ENCODE assay signal across 1 cellular context in the genomic region with DNA sequence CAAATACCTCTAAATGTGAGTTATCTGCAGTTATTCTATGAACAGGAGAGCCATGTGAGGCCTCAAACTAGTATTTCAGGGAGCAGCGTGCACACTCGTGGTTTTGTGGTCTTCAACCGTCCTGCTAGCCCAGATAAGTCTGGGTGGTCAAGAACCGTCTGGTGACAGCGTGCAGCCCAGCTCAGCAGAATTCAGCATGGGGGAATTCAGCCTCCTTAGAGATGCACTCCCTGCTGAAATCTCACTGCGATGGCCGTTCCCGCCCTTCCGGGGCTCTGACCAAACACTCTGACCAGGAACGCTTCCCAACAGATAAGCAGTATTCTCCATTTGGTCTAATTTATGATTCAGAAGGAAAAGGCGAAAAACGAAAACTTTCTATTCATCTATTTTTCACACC.
A peak's percentile ranks its signal among the peaks of the same experiment; 100 is the strongest.
TF ChIP-seq lines count a peak whose summit lies in the region.

No MANE protein-coding gene starts in this region.

TF ChIP-seq in K562, 482 proteins besides CTCF, POLR2A, EP300 and RAD21 (continued from another document and continues in another):
- TF ChIP-seq, protein P1, sequence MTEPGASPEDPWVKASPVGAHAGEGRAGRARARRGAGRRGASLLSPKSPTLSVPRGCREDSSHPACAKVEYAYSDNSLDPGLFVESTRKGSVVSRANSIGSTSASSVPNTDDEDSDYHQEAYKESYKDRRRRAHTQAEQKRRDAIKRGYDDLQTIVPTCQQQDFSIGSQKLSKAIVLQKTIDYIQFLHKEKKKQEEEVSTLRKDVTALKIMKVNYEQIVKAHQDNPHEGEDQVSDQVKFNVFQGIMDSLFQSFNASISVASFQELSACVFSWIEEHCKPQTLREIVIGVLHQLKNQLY (CRISPR knock-in tag; conservative IDR thresholded peaks at IDR 0.05) = no peak
- peak; percentile 71 for TF ChIP-seq ETV5 (CRISPR knock-in tag; IDR thresholded peaks at IDR 0.05; ENCODE audit: low read depth)
- no peak for TF ChIP-seq SAP30 (IDR thresholded peaks at IDR 0.05; ENCODE audit: borderline replicate concordance, insufficient read depth, low read depth, low read length, poor library complexity, severe bottlenecking)
- no peak for TF ChIP-seq ZNF445 (CRISPR knock-in tag; IDR thresholded peaks at IDR 0.05; ENCODE audit: low read depth)
- TF ChIP-seq ZBED1 (IDR thresholded peaks at IDR 0.05) = no peak
- TF ChIP-seq, protein P2, sequence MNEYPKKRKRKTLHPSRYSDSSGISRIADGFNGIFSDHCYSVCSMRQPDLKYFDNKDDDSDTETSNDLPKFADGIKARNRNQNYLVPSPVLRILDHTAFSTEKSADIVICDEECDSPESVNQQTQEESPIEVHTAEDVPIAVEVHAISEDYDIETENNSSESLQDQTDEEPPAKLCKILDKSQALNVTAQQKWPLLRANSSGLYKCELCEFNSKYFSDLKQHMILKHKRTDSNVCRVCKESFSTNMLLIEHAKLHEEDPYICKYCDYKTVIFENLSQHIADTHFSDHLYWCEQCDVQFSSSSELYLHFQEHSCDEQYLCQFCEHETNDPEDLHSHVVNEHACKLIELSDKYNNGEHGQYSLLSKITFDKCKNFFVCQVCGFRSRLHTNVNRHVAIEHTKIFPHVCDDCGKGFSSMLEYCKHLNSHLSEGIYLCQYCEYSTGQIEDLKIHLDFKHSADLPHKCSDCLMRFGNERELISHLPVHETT (CRISPR knock-in tag; conservative IDR thresholded peaks at IDR 0.05 in 1 of 2, IDR thresholded peaks at IDR 0.05 in 1 of 2) = peak in 1 of 2 experiments; percentile 56; a peak in 1 of 4 replicates
- TF ChIP-seq, protein P3, sequence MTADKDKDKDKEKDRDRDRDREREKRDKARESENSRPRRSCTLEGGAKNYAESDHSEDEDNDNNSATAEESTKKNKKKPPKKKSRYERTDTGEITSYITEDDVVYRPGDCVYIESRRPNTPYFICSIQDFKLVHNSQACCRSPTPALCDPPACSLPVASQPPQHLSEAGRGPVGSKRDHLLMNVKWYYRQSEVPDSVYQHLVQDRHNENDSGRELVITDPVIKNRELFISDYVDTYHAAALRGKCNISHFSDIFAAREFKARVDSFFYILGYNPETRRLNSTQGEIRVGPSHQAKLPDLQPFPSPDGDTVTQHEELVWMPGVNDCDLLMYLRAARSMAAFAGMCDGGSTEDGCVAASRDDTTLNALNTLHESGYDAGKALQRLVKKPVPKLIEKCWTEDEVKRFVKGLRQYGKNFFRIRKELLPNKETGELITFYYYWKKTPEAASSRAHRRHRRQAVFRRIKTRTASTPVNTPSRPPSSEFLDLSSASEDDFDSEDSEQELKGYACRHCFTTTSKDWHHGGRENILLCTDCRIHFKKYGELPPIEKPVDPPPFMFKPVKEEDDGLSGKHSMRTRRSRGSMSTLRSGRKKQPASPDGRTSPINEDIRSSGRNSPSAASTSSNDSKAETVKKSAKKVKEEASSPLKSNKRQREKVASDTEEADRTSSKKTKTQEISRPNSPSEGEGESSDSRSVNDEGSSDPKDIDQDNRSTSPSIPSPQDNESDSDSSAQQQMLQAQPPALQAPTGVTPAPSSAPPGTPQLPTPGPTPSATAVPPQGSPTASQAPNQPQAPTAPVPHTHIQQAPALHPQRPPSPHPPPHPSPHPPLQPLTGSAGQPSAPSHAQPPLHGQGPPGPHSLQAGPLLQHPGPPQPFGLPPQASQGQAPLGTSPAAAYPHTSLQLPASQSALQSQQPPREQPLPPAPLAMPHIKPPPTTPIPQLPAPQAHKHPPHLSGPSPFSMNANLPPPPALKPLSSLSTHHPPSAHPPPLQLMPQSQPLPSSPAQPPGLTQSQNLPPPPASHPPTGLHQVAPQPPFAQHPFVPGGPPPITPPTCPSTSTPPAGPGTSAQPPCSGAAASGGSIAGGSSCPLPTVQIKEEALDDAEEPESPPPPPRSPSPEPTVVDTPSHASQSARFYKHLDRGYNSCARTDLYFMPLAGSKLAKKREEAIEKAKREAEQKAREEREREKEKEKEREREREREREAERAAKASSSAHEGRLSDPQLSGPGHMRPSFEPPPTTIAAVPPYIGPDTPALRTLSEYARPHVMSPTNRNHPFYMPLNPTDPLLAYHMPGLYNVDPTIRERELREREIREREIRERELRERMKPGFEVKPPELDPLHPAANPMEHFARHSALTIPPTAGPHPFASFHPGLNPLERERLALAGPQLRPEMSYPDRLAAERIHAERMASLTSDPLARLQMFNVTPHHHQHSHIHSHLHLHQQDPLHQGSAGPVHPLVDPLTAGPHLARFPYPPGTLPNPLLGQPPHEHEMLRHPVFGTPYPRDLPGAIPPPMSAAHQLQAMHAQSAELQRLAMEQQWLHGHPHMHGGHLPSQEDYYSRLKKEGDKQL (CRISPR knock-in tag; IDR thresholded peaks at IDR 0.05; ENCODE audit: borderline replicate concordance) = no peak
- TF ChIP-seq PML (IDR thresholded peaks at IDR 0.05; ENCODE audit: low read length) = peak; percentile 51
- TF ChIP-seq ZNF124 (CRISPR knock-in tag; IDR thresholded peaks at IDR 0.05) = no peak
- TF ChIP-seq PHB (CRISPR knock-in tag; IDR thresholded peaks at IDR 0.05) = no peak
- TF ChIP-seq, protein P4, sequence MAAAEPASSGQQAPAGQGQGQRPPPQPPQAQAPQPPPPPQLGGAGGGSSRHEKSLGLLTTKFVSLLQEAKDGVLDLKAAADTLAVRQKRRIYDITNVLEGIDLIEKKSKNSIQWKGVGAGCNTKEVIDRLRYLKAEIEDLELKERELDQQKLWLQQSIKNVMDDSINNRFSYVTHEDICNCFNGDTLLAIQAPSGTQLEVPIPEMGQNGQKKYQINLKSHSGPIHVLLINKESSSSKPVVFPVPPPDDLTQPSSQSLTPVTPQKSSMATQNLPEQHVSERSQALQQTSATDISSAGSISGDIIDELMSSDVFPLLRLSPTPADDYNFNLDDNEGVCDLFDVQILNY (CRISPR knock-in tag; IDR thresholded peaks at IDR 0.05) = no peak
- TF ChIP-seq, protein P5, sequence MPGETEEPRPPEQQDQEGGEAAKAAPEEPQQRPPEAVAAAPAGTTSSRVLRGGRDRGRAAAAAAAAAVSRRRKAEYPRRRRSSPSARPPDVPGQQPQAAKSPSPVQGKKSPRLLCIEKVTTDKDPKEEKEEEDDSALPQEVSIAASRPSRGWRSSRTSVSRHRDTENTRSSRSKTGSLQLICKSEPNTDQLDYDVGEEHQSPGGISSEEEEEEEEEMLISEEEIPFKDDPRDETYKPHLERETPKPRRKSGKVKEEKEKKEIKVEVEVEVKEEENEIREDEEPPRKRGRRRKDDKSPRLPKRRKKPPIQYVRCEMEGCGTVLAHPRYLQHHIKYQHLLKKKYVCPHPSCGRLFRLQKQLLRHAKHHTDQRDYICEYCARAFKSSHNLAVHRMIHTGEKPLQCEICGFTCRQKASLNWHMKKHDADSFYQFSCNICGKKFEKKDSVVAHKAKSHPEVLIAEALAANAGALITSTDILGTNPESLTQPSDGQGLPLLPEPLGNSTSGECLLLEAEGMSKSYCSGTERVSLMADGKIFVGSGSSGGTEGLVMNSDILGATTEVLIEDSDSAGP (CRISPR knock-in tag; IDR thresholded peaks at IDR 0.05) = no peak
- TF ChIP-seq, protein P6, sequence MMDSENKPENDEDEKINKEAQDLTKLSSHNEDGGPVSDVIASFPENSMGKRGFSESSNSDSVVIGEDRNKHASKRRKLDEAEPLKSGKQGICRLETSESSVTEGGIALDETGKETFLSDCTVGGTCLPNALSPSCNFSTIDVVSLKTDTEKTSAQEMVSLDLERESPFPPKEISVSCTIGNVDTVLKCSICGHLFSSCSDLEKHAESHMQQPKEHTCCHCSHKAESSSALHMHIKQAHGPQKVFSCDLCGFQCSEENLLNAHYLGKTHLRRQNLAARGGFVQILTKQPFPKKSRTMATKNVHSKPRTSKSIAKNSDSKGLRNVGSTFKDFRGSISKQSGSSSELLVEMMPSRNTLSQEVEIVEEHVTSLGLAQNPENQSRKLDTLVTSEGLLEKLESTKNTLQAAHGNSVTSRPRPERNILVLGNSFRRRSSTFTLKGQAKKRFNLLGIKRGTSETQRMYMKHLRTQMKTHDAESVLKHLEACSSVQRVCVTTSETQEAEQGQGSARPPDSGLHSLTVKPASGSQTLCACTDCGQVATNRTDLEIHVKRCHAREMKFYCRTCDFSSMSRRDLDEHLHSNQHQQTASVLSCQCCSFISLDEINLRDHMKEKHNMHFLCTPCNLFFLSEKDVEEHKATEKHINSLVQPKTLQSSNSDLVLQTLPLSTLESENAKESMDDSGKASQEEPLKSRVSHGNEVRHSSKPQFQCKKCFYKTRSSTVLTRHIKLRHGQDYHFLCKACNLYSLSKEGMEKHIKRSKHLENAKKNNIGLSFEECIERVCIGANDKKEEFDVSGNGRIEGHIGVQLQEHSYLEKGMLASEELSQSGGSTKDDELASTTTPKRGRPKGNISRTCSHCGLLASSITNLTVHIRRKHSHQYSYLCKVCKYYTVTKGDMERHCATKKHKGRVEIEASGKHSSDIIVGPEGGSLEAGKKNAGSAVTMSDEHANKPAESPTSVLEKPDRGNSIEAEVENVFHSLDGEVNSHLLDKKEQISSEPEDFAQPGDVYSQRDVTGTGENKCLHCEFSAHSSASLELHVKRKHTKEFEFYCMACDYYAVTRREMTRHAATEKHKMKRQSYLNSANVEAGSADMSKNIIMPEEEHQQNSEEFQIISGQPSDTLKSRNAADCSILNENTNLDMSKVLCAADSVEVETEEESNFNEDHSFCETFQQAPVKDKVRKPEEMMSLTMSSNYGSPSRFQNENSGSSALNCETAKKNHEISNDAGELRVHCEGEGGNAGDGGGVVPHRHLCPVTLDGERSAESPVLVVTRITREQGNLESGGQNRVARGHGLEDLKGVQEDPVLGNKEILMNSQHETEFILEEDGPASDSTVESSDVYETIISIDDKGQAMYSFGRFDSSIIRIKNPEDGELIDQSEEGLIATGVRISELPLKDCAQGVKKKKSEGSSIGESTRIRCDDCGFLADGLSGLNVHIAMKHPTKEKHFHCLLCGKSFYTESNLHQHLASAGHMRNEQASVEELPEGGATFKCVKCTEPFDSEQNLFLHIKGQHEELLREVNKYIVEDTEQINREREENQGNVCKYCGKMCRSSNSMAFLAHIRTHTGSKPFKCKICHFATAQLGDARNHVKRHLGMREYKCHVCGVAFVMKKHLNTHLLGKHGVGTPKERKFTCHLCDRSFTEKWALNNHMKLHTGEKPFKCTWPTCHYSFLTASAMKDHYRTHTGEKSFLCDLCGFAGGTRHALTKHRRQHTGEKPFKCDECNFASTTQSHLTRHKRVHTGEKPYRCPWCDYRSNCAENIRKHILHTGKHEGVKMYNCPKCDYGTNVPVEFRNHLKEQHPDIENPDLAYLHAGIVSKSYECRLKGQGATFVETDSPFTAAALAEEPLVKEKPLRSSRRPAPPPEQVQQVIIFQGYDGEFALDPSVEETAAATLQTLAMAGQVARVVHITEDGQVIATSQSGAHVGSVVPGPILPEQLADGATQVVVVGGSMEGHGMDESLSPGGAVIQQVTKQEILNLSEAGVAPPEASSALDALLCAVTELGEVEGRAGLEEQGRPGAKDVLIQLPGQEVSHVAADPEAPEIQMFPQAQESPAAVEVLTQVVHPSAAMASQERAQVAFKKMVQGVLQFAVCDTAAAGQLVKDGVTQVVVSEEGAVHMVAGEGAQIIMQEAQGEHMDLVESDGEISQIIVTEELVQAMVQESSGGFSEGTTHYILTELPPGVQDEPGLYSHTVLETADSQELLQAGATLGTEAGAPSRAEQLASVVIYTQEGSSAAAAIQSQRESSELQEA (IDR thresholded peaks at IDR 0.05; ENCODE audit: low read depth) = no peak
- TF ChIP-seq, protein P7, sequence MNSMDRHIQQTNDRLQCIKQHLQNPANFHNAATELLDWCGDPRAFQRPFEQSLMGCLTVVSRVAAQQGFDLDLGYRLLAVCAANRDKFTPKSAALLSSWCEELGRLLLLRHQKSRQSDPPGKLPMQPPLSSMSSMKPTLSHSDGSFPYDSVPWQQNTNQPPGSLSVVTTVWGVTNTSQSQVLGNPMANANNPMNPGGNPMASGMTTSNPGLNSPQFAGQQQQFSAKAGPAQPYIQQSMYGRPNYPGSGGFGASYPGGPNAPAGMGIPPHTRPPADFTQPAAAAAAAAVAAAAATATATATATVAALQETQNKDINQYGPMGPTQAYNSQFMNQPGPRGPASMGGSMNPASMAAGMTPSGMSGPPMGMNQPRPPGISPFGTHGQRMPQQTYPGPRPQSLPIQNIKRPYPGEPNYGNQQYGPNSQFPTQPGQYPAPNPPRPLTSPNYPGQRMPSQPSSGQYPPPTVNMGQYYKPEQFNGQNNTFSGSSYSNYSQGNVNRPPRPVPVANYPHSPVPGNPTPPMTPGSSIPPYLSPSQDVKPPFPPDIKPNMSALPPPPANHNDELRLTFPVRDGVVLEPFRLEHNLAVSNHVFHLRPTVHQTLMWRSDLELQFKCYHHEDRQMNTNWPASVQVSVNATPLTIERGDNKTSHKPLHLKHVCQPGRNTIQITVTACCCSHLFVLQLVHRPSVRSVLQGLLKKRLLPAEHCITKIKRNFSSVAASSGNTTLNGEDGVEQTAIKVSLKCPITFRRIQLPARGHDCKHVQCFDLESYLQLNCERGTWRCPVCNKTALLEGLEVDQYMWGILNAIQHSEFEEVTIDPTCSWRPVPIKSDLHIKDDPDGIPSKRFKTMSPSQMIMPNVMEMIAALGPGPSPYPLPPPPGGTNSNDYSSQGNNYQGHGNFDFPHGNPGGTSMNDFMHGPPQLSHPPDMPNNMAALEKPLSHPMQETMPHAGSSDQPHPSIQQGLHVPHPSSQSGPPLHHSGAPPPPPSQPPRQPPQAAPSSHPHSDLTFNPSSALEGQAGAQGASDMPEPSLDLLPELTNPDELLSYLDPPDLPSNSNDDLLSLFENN (IDR thresholded peaks at IDR 0.05; ENCODE audit: low read depth in 2 of 2, low read length in 2 of 2) = peak in 1 of 2 experiments; percentile 68; a peak in 1 of 4 replicates
- TF ChIP-seq IRF2 (CRISPR knock-in tag; IDR thresholded peaks at IDR 0.05) = no peak
- no peak for TF ChIP-seq ZNF175 (CRISPR knock-in tag; IDR thresholded peaks at IDR 0.05; ENCODE audit: low read depth)
- no peak for TF ChIP-seq RBM14 (IDR thresholded peaks at IDR 0.05; ENCODE audit: borderline replicate concordance, insufficient read depth, low read depth, low read length)
- no peak; the same call in 1 of the 2 replicates for TF ChIP-seq MYBL2 (IDR thresholded peaks at IDR 0.05; ENCODE audit: low read depth)
- TF ChIP-seq MYBL2 (CRISPR knock-in tag; IDR thresholded peaks at IDR 0.05; ENCODE audit: borderline replicate concordance) = no peak
- TF ChIP-seq, protein P8, sequence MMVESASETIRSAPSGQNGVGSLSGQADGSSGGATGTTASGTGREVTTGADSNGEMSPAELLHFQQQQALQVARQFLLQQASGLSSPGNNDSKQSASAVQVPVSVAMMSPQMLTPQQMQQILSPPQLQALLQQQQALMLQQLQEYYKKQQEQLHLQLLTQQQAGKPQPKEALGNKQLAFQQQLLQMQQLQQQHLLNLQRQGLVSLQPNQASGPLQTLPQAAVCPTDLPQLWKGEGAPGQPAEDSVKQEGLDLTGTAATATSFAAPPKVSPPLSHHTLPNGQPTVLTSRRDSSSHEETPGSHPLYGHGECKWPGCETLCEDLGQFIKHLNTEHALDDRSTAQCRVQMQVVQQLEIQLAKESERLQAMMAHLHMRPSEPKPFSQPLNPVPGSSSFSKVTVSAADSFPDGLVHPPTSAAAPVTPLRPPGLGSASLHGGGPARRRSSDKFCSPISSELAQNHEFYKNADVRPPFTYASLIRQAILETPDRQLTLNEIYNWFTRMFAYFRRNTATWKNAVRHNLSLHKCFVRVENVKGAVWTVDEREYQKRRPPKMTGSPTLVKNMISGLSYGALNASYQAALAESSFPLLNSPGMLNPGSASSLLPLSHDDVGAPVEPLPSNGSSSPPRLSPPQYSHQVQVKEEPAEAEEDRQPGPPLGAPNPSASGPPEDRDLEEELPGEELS (CRISPR knock-in tag; IDR thresholded peaks at IDR 0.05; ENCODE audit: borderline replicate concordance) = no peak
- TF ChIP-seq, protein P9, sequence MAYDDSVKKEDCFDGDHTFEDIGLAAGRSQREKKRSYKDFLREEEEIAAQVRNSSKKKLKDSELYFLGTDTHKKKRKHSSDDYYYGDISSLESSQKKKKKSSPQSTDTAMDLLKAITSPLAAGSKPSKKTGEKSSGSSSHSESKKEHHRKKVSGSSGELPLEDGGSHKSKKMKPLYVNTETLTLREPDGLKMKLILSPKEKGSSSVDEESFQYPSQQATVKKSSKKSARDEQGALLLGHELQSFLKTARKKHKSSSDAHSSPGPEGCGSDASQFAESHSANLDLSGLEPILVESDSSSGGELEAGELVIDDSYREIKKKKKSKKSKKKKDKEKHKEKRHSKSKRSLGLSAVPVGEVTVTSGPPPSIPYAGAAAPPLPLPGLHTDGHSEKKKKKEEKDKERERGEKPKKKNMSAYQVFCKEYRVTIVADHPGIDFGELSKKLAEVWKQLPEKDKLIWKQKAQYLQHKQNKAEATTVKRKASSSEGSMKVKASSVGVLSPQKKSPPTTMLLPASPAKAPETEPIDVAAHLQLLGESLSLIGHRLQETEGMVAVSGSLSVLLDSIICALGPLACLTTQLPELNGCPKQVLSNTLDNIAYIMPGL (CRISPR knock-in tag; IDR thresholded peaks at IDR 0.05) = no peak
